ENCODE assay signal across 17 cellular contexts in genomic region chr6:169189686-169190085, GRCh38.
A peak's percentile ranks its signal among the peaks of the same experiment; 100 is the strongest.
DNase-seq lines count a peak whose midpoint lies in the region; ATAC-seq and TF ChIP-seq lines count a peak whose summit lies in the region.
"Had no signal": no experiment of that assay in that cellular context is flagged by ENCODE, and none has a peak within 500 bp of the region (broad histone marks: within the 10 kb centered on the region; RNA-seq: fewer than 3 reads in every experiment).

No MANE protein-coding gene starts in this region.

- H3K4me3 ChIP-seq in breast epithelium = no peak overlapping the region
- H3K4me3 ChIP-seq in right atrium auricular region = no peak overlapping the region
- H3K4me3 ChIP-seq in gastrocnemius medialis = no peak overlapping the region
- H3K4me3 ChIP-seq: left lung, right lobe of liver had no signal

- no TSS peak for BruUV-seq in MCF 10A (replicated peaks; lab: Mats Ljungman, UMichigan)

- H3K27ac ChIP-seq in breast epithelium (peak overlapping the region; percentile 61 to 82), right atrium auricular region (peak overlapping the region; percentile 53 to 64), gastrocnemius medialis (peak overlapping the region; percentile 14 to 41 (median 36))

- no peak for ATAC-seq in gastrocnemius medialis
- ATAC-seq in HG02970 (IDR thresholded peaks at IDR 0.05; ENCODE audit: low FRiP score, unreplicated experiment) = no peak
- no peak for ATAC-seq in GM21526 (IDR thresholded peaks at IDR 0.05; ENCODE audit: low FRiP score, unreplicated experiment)
- ATAC-seq: stimulated activated memory B cell treated with anti-CD40 and anti-IgM and Interleukin-4, amounts not matched to agents 10 μg/mL and 1 μg/mL and 100 μg/mL, for 72 hours had no signal

- no peak for DNase-seq in breast epithelium (ENCODE audit: low spot score in 2 of 2)
- no peak for DNase-seq in MCF 10A (ENCODE audit: unreplicated experiment)
- no peak for DNase-seq in right atrium auricular region (ENCODE audit: low spot score)
- no peak for DNase-seq in gastrocnemius medialis
- no peak for DNase-seq in AG08396 (ENCODE audit: low spot score)
- no peak for DNase-seq in NCI-H2196 treated with DMSO at 0.1 percent for 48 hours (lab: John Stamatoyannopoulos, UW; ENCODE audit: unreplicated experiment)
- DNase-seq: 8988T; activated CD4-positive, alpha-beta T cell treated with anti-CD3 and anti-CD28 coated beads, Interleukin-2, amount 50 U/mL, for 4 hours; CD4-positive, alpha-beta memory T cell; KG1; nephron progenitor cell; right lobe of liver; SK-N-SH had no signal

- in situ Hi-C loops in gastrocnemius medialis (cut with MboI; ENCODE audit: low sequenced_read_pairs in 4 of 4) = no loop called here

- no peaks in the 10 kb centered on the region for H3K36me3 ChIP-seq in breast epithelium
- H3K36me3 ChIP-seq in right atrium auricular region = no peaks in the 10 kb centered on the region
- no peaks in the 10 kb centered on the region for H3K36me3 ChIP-seq in gastrocnemius medialis
- H3K36me3 ChIP-seq: left lung, right lobe of liver had no signal

- CTCF ChIA-PET in MCF 10A (lab: Yijun Ruan, JAX) = interaction anchor here (1.3 kb wide), 1 partner anchor 103 kb away, joined by 3 read pairs; no protein-coding TSS in a partner anchor

- peaks cover 8% of the 10 kb centered on the region for H3K9me3 Mint-ChIP-seq in MCF 10A (ENCODE audit: unreplicated experiment)

- H3K36me3 Mint-ChIP-seq in MCF 10A (ENCODE audit: insufficient read depth, unreplicated experiment) = no peaks in the 10 kb centered on the region
- H3K36me3 Mint-ChIP-seq: CD4-positive, alpha-beta memory T cell; stimulated activated memory B cell treated with anti-CD40 and anti-IgM and Interleukin-4, amounts not matched to agents 10 μg/mL and 1 μg/mL and 100 μg/mL, for 72 hours had no signal

- H3K4me3 Mint-ChIP-seq in MCF 10A (ENCODE audit: unreplicated experiment) = no peak overlapping the region
- H3K4me3 Mint-ChIP-seq: CD4-positive, alpha-beta memory T cell; nephron progenitor cell; stimulated activated memory B cell treated with anti-CD40 and anti-IgM and Interleukin-4, amounts not matched to agents 10 μg/mL and 1 μg/mL and 100 μg/mL, for 72 hours had no signal

- POLR2A ChIA-PET in MCF 10A (lab: Yijun Ruan, JAX) = interaction anchor here (0.5 to 1.5 kb wide), 4 partner anchors 25 to 724 kb away, joined by 3 to 4 read pairs (median 4); no protein-coding TSS in a partner anchor

- H3K9me3 ChIP-seq in breast epithelium = no peaks in the 10 kb centered on the region
- no peaks in the 10 kb centered on the region for H3K9me3 ChIP-seq in right atrium auricular region
- no peaks in the 10 kb centered on the region for H3K9me3 ChIP-seq in gastrocnemius medialis
- H3K9me3 ChIP-seq: left lung, right lobe of liver, SK-N-SH had no signal

- TF ChIP-seq POLR2A in breast epithelium (IDR thresholded peaks at IDR 0.05) (no peak), gastrocnemius medialis (IDR thresholded peaks at IDR 0.05) (no peak)

- H3K4me1 ChIP-seq in breast epithelium (no peaks in the 10 kb centered on the region), right atrium auricular region (peaks cover 0 to 22% of the 10 kb centered on the region in 2 donors), gastrocnemius medialis (no peaks in the 10 kb centered on the region)
- H3K4me1 ChIP-seq: left lung, right lobe of liver had no signal

- TF ChIP-seq CTCF in breast epithelium (IDR thresholded peaks at IDR 0.05) (no peak), MCF 10A (IDR thresholded peaks at IDR 0.05; ENCODE audit: unreplicated experiment) (no peak), right atrium auricular region (IDR thresholded peaks at IDR 0.05) (no peak), gastrocnemius medialis (IDR thresholded peaks at IDR 0.05 in 4 of 5, conservative IDR thresholded peaks at IDR 0.05 in 1 of 5) (no peak)

- no peak overlapping the region for H3K27ac Mint-ChIP-seq in MCF 10A (ENCODE audit: low read depth, unreplicated experiment)
- H3K27ac Mint-ChIP-seq: nephron progenitor cell; stimulated activated memory B cell treated with anti-CD40 and anti-IgM and Interleukin-4, amounts not matched to agents 10 μg/mL and 1 μg/mL and 100 μg/mL, for 72 hours had no signal

- intact Hi-C loops in breast epithelium (cut with DNase I; ENCODE audit: low total_unique reads) = no loop called here
- intact Hi-C loops in MCF 10A (cut with micrococcal nuclease) = no loop called here
- intact Hi-C loops in gastrocnemius medialis (cut with DNase I; ENCODE audit: low total_unique reads) = no loop called here

- H3K4me1 Mint-ChIP-seq in MCF 10A (ENCODE audit: insufficient read depth, unreplicated experiment) = peaks cover 17% of the 10 kb centered on the region
- H3K4me1 Mint-ChIP-seq: stimulated activated memory B cell treated with anti-CD40 and anti-IgM and Interleukin-4, amounts not matched to agents 10 μg/mL and 1 μg/mL and 100 μg/mL, for 72 hours had no signal

- no peaks in the 10 kb centered on the region for H3K27me3 ChIP-seq in breast epithelium
- no peaks in the 10 kb centered on the region for H3K27me3 ChIP-seq in right atrium auricular region
- no peaks in the 10 kb centered on the region for H3K27me3 ChIP-seq in gastrocnemius medialis
- H3K27me3 ChIP-seq: left lung, right lobe of liver had no signal

- H3K27me3 Mint-ChIP-seq in MCF 10A (ENCODE audit: insufficient read depth, unreplicated experiment) = no peaks in the 10 kb centered on the region
